In the genomic region with DNA sequence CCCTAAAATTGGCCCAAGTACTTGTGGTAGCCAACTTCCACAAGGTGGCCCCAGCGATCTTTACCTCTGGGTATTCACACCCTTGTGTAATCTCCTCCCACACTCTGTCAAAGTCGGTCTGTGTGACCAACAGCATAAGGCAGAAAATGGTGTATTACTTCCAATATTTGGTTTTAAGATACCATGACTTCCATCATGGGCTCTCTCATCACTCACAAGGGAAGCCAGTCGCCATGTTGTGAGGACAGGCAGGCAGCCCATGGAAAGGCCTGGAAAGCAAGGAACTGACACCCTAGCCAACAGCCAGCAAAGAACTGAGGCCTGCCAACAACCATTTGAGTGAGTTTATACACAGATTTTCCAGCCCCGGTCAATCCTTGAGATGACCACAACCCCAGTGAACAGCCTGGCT, we compare ENCODE assay signal across 8 cellular contexts.
DNase-seq lines count a peak whose midpoint lies in the region; ATAC-seq and TF ChIP-seq lines count a peak whose summit lies in the region.

No MANE protein-coding gene starts in this region.

- peak; percentile 72 for DNase-seq in NCI-H226
- DNase-seq in activated CD4-positive, CD25-positive, alpha-beta regulatory T cell treated with anti-CD3 and anti-CD28 coated beads, Interleukin-2, amount 50 U/mL, for 72 hours: peak; percentile 55
- DNase-seq in lower leg skin (ENCODE audit: low spot score in 2 of 2): peak; percentile 79 to 88
- DNase-seq in stimulated activated CD8-positive, alpha-beta memory T cell treated with anti-CD3 and anti-CD28 coated beads, Interleukin-15, amount 100 ng/mL, for 4 hours (ENCODE audit: low read depth in 2 of 2): peak; percentile 27 to 53

- peak overlapping the region in 9 of 11 experiments; percentile 8 to 65 (median 36); a peak in 14 of 22 replicates for H3K27ac ChIP-seq in BLaER1 treated with 17β-estradiol and CSF1 and Interleukin-3, amounts not matched to agents 10 nM and 100 nM
- peak overlapping the region; percentile 41 for H3K27ac ChIP-seq in cingulate gyrus (ENCODE audit: low read depth, low read length)

- TF ChIP-seq POLR2A in lower leg skin (IDR thresholded peaks at IDR 0.05): no peak

- no peaks in the 10 kb centered on the region for H4K20me1 ChIP-seq in BLaER1 treated with 17β-estradiol and CSF1 and Interleukin-3, amounts not matched to agents 10 nM and 100 nM

- H3K4me3 ChIP-seq in BLaER1 treated with 17β-estradiol and CSF1 and Interleukin-3, amounts not matched to agents 10 nM and 100 nM: no peak overlapping the region
- H3K4me3 ChIP-seq in lower leg skin (ENCODE audit: low read depth, poor library complexity, severe bottlenecking): no peak overlapping the region

- H3K9ac ChIP-seq in BLaER1 treated with 17β-estradiol and CSF1 and Interleukin-3, amounts not matched to agents 10 nM and 100 nM: peak overlapping the region in 3 of 11 experiments; percentile 12 to 35 (median 32); a peak in 3 of 22 replicates

- peak overlapping the region; percentile 2 to 62 (median 47); a peak in 15 of 22 replicates for H3K4me2 ChIP-seq in BLaER1 treated with 17β-estradiol and CSF1 and Interleukin-3, amounts not matched to agents 10 nM and 100 nM

- H3K36me3 ChIP-seq in BLaER1 treated with 17β-estradiol and CSF1 and Interleukin-3, amounts not matched to agents 10 nM and 100 nM: no peaks in the 10 kb centered on the region

- H3K4me1 ChIP-seq in BLaER1 treated with 17β-estradiol and CSF1 and Interleukin-3, amounts not matched to agents 10 nM and 100 nM: peaks cover 7 to 22% (median 10%) of the 10 kb centered on the region in 10 experiments; a peak in 19 of 20 replicates

- H3K27me3 ChIP-seq in BLaER1 treated with 17β-estradiol and CSF1 and Interleukin-3, amounts not matched to agents 10 nM and 100 nM: no peaks in the 10 kb centered on the region

- 21 to 25% methylated on average over 4 of the region's 4 CpGs for WGBS in lower leg skin, 2 donors

- ATAC-seq in GM19043 (IDR thresholded peaks at IDR 0.05; ENCODE audit: low read depth, unreplicated experiment) (peak; percentile 96), HG03175 (IDR thresholded peaks at IDR 0.05; ENCODE audit: unreplicated experiment) (peak; percentile 97)

- no peaks in the 10 kb centered on the region for H3K9me3 ChIP-seq in BLaER1 treated with 17β-estradiol and CSF1 and Interleukin-3, amounts not matched to agents 10 nM and 100 nM (replicated peaks in 1 of 11)

- intact Hi-C loops in lower leg skin (cut with DNase I; ENCODE audit: low total_unique reads): no loop called here

- peak in 1 of 3 donors; percentile 60 for TF ChIP-seq CTCF in lower leg skin (IDR thresholded peaks at IDR 0.05)
